ENCODE assay signal across 8 cellular contexts in genomic region chr5:181221105-181221791, GRCh38. TPM values are rescaled to one million over a fixed set of nuclear protein-coding genes. Genes with fewer than 3 reads are reported as not detected.
A peak's percentile ranks its signal among the peaks of the same experiment; 100 is the strongest.
DNase-seq lines count a peak whose midpoint lies in the region; ATAC-seq and TF ChIP-seq lines count a peak whose summit lies in the region.

No MANE protein-coding gene starts in this region.

- H3K4me3 ChIP-seq in HFF-Myc (replicated peaks; ENCODE audit: low read depth, low read length) (peak overlapping the region; percentile 6), fibroblast of pulmonary artery (replicated peaks; ENCODE audit: low read depth, low read length) (peak overlapping the region; percentile 89), coronary artery (no peak overlapping the region)

- no peak for ATAC-seq in WTC11
- ATAC-seq in GM19395 (IDR thresholded peaks at IDR 0.05; ENCODE audit: unreplicated experiment): no peak

- H3K27ac Mint-ChIP-seq in WTC11: peak overlapping the region; percentile 92

- DNase-seq in HFF-Myc (ENCODE audit: extremely low read depth, low read depth): no peak
- DNase-seq in WTC11 (ENCODE audit: low spot score): peak; percentile 45
- DNase-seq in fibroblast of pulmonary artery (ENCODE audit: low read depth): no peak
- DNase-seq in stimulated activated CD8-positive, alpha-beta memory T cell treated with anti-CD3 and anti-CD28 coated beads, Interleukin-4, amount 100 ng/mL, for 24 hours (ENCODE audit: low read depth): peak; percentile 55
- DNase-seq in NCI-H748 treated with DMSO at 0.1 percent for 48 hours (lab: John Stamatoyannopoulos, UW): no peak
- no peak for DNase-seq in coronary artery (ENCODE audit: low spot score)
- no peak for DNase-seq in activated CD4-positive, CD25-positive, alpha-beta regulatory T cell treated with anti-CD3 and anti-CD28 coated beads, Interleukin-2, amount 50 U/mL, for 72 hours

- H3K27ac ChIP-seq in coronary artery: peak overlapping the region in 1 of 2 donors; percentile 96

- CTCF ChIA-PET in WTC11 (lab: Charles Lee): interaction anchor here (2.6 kb wide), 1 partner anchor 37 kb away, joined by 16 read pairs; no protein-coding TSS in a partner anchor

- POLR2A ChIA-PET in WTC11 (lab: Charles Lee): interaction anchor here (1.1 kb wide), 1 partner anchor 22 kb away, joined by 3 read pairs; the partner anchor contains the start of gene RACK1

- peaks cover 26% of the 10 kb centered on the region for H3K27me3 Mint-ChIP-seq in WTC11 (ENCODE audit: low read depth)

- H3K9me3 Mint-ChIP-seq in WTC11: no peaks in the 10 kb centered on the region

- H3K4me1 Mint-ChIP-seq in WTC11: peaks cover 27% of the 10 kb centered on the region

- peak overlapping the region; percentile 99 for H3K4me3 Mint-ChIP-seq in WTC11

- H3K36me3 Mint-ChIP-seq in WTC11: no peaks in the 10 kb centered on the region

- TF ChIP-seq CTCF in HFF-Myc (IDR thresholded peaks at IDR 0.05; ENCODE audit: low read depth, low read length, missing control alignments) (no peak), WTC11 (IDR thresholded peaks at IDR 0.05) (no peak), fibroblast of pulmonary artery (IDR thresholded peaks at IDR 0.05; ENCODE audit: low read length, missing control alignments) (no peak), coronary artery (IDR thresholded peaks at IDR 0.05) (no peak)

TF ChIP-seq in WTC11, 78 proteins besides CTCF, POLR2A, EP300 and RAD21:
- TF ChIP-seq USF2 (CRISPR knock-in tag; IDR thresholded peaks at IDR 0.05) (no peak), ZNF416 (CRISPR knock-in tag; IDR thresholded peaks at IDR 0.05) (0 out of 2 replicates have a peak, but pooled peaks have one; percentile 32)

RNA-seq across cellular contexts. Expression of gene TRIM41, which starts 1.8 kb away (rescaled TPM):
- total RNA-seq in WTC11 (2021): 31.9 to 33.5 TPM (median 32.2 TPM) in 3 replicates

RNA-seq across cellular contexts. Expression of gene TRIM7, which starts 16.3 kb away (rescaled TPM):
- total RNA-seq in WTC11 (2021): 0.64 to 1.4 TPM (median 0.98 TPM) in 3 replicates

RNA-seq across cellular contexts. Expression of gene RACK1, which starts 22.5 kb away (rescaled TPM):
- 2,360 to 2,535 TPM (median 2,479 TPM) in 3 replicates for total RNA-seq in WTC11 (2021)

RNA-seq across cellular contexts. Expression of gene TRIM52, which starts 39.7 kb away (rescaled TPM):
- total RNA-seq in WTC11 (2021): 7.8 to 10.1 TPM (median 8.7 TPM) in 3 replicates

Comparison
In these comparisons a context has a peak if more than half of its experiments do, and no peak if none do; other contexts are left out.
1. DNase-seq: peak in WTC11 (single experiment) and stimulated activated CD8-positive, alpha-beta memory T cell treated with anti-CD3 and anti-CD28 coated beads, Interleukin-4, amount 100 ng/mL, for 24 hours (single experiment); none in HFF-Myc (single experiment), fibroblast of pulmonary artery (single experiment), NCI-H748 treated with DMSO at 0.1 percent for 48 hours (single experiment), coronary artery (single experiment) and activated CD4-positive, CD25-positive, alpha-beta regulatory T cell treated with anti-CD3 and anti-CD28 coated beads, Interleukin-2, amount 50 U/mL, for 72 hours (single experiment).